8 cellular contexts compared by ENCODE assay signal in the genomic region with DNA sequence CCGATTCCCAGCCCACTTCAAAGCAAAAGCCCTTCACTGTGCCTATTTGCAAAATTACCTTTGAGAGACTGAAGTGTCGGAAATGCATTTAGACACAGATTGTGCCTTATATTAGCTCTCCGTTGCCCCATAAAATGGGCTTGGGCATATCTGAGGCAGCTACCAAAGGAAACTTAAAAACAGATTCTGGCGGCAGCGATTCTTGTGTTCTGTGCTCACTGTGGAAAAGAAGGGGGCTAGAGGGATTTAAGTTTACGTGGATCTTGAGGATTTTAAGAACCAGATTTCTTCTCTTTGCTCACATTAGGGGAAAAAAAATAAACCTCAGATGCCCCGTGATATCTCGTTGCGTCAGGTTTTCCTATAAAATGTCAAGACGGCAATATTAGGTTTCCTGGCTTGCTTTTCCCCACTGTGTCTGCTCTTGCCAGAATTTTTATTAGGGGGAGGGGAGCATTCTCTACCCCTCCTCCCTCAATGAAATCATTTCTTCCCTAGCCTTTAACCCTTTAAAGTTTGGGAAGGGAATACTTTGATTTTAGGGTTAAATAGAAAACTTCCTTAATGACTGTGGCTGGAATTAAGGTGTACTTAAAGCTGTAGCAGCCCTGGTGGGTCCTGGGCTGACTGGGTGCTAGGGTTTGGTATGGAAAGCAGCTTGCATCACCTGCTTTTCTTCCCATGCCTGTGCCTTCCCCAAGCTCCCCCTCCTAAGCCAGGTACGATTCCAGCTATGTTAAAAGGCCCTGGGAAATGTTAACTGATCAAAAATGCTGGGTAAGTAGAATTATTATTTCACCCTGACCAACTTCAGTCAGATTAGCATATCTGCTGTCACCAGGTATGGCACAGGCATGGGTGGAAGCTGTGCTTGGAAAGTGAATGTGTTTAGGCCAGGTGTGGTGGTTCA.
DNase-seq lines count a peak whose midpoint lies in the region; ATAC-seq, FAIRE-seq and TF ChIP-seq lines count a peak whose summit lies in the region.

No MANE protein-coding gene starts in this region.

- no peak overlapping the region for H3K4me3 ChIP-seq in spleen

- H3K4me1 ChIP-seq in spleen: peaks cover 37 to 100% (median 90%) of the 10 kb centered on the region in 6 donors

- H3K4me3 Mint-ChIP-seq in activated B cell treated with CpG ODN at 0.5 μM for 24 hours: no peak overlapping the region

- no peaks in the 10 kb centered on the region for H3K9me3 ChIP-seq in spleen

- whole genome bisulfite sequencing in spleen, 5 donors: 86 to 91% (median 88%) methylated on average over 11 of the region's 11 CpGs

- intact Hi-C loops in activated B cell treated with CpG ODN at 0.5 μM for 24 hours (cut with micrococcal nuclease) (no loop called here), spleen (cut with DNase I; ENCODE audit: low total_unique reads) (no loop called here), posterior cingulate gyrus (cut with DNase I) (no loop called here)

- H3K36me3 Mint-ChIP-seq in activated B cell treated with CpG ODN at 0.5 μM for 24 hours (ENCODE audit: low read depth): peaks cover 28% of the 10 kb centered on the region

- no peak for ATAC-seq in activated B cell treated with CpG ODN at 0.5 μM for 24 hours (ENCODE audit: low read depth)

- FAIRE-seq in D721Med (lab: Jason Lieb, UNC): no peak

- H3K36me3 ChIP-seq in spleen: no peaks in the 10 kb centered on the region

- no peaks in the 10 kb centered on the region for H3K27me3 Mint-ChIP-seq in activated B cell treated with CpG ODN at 0.5 μM for 24 hours

- peak overlapping the region; percentile 74 for H3K27ac Mint-ChIP-seq in activated B cell treated with CpG ODN at 0.5 μM for 24 hours

- DNase-seq in NCI-H2227 treated with DMSO at 0.1 percent for 48 hours (lab: John Stamatoyannopoulos, UW) (peak; percentile 6), NCI-H2227 (lab: John Stamatoyannopoulos, UW; ENCODE audit: unreplicated experiment) (no peak), activated B cell treated with CpG ODN at 0.5 μM for 24 hours (no peak), left kidney (ENCODE audit: low read depth, low spot score) (peak; percentile 59), spleen (no peak), D721Med (ENCODE audit: insufficient read length, low spot score) (no peak), posterior cingulate gyrus (no peak)
- no peak for DNase-seq in stimulated activated CD4-positive, alpha-beta T cell treated with anti-CD3 and anti-CD28 coated beads, Interleukin-1b, Interleukin-23, amount 100 ng/mL, for 48 hours

- H3K27me3 ChIP-seq in spleen (replicated peaks in 1 of 7): no peaks in the 10 kb centered on the region

- peaks cover 97% of the 10 kb centered on the region for H3K4me1 Mint-ChIP-seq in activated B cell treated with CpG ODN at 0.5 μM for 24 hours

- POLR2A ChIA-PET in activated B cell treated with CpG ODN at 0.5 μM for 24 hours (lab: Charles Lee): interaction anchor here (1.0 to 1.7 kb wide), 4 partner anchors 9 to 55 kb away, joined by 3 to 6 read pairs (median 5); no protein-coding TSS in a partner anchor

- CTCF ChIA-PET in activated B cell treated with CpG ODN at 0.5 μM for 24 hours (lab: Charles Lee): no interaction called here

- no peaks in the 10 kb centered on the region for H3K9me3 Mint-ChIP-seq in activated B cell treated with CpG ODN at 0.5 μM for 24 hours

- no peak for TF ChIP-seq POLR2A in spleen (IDR thresholded peaks at IDR 0.05)

- TF ChIP-seq CTCF in activated B cell treated with CpG ODN at 0.5 μM for 24 hours (IDR thresholded peaks at IDR 0.05): no peak
- no peak for TF ChIP-seq CTCF in spleen (IDR thresholded peaks at IDR 0.05 in 8 of 11, conservative IDR thresholded peaks at IDR 0.05 in 3 of 11)
- TF ChIP-seq CTCF in D721Med (IDR thresholded peaks at IDR 0.05; ENCODE audit: insufficient read depth, missing control alignments): no peak

- peak overlapping the region in 6 of 8 donors; percentile 55 to 69 (median 64) for H3K27ac ChIP-seq in spleen

Comparison
In these comparisons a context has a peak if more than half of its experiments do, and no peak if none do; other contexts are left out.
1. DNase-seq: peak in NCI-H2227 treated with DMSO at 0.1 percent for 48 hours (single experiment) and left kidney (single experiment); none in NCI-H2227 (single experiment), activated B cell treated with CpG ODN at 0.5 μM for 24 hours (single experiment), spleen (single experiment), stimulated activated CD4-positive, alpha-beta T cell treated with anti-CD3 and anti-CD28 coated beads, Interleukin-1b, Interleukin-23, amount 100 ng/mL, for 48 hours (single experiment), D721Med (single experiment) and posterior cingulate gyrus (0 of 10).